14 cellular contexts compared by ENCODE assay signal in the genomic region with DNA sequence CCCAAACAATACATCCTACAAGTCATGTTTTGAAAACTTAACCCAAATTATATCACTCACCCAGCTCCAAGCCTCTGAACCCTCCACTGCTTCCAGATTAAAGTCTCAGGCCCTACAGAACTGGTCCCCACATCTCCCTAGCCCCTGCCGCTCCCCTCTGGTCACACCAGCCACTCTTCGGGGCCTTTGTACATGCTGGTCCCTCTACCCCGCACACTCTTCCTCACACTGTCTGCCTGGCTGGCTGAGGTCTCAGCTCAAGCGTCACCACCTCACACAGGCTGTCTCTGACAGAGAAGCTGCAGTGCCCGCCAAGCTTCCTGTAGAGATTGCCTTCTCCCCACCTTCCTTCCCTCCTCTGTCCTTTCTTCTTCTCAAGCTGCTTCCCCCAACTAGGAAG.
DNase-seq lines count a peak whose midpoint lies in the region; ATAC-seq, FAIRE-seq and TF ChIP-seq lines count a peak whose summit lies in the region.
"Had no signal": no experiment of that assay in that cellular context is flagged by ENCODE, and none has a peak within 500 bp of the region (broad histone marks: within the 10 kb centered on the region; RNA-seq: fewer than 3 reads in every experiment).

No MANE protein-coding gene starts in this region.

- H3K79me2 ChIP-seq in GM12878 (ENCODE audit: control insufficient read depth, insufficient read depth, low read length) (no peaks in the 10 kb centered on the region), mammary epithelial cell (ENCODE audit: insufficient read depth, low read length) (no peaks in the 10 kb centered on the region)

- H3K36me3 ChIP-seq in BLaER1 treated with 17β-estradiol and CSF1 and Interleukin-3, amounts not matched to agents 10 nM and 100 nM = peaks cover 0 to 99% (median 52%) of the 10 kb centered on the region in 11 experiments; a peak in 16 of 22 replicates
- peaks cover 33 to 48% of the 10 kb centered on the region in 2 experiments for H3K36me3 ChIP-seq in GM12878 (ENCODE audit: control insufficient read depth in 2 of 2, insufficient read depth in 2 of 2, low read length in 1 of 2)
- no peaks in the 10 kb centered on the region for H3K36me3 ChIP-seq in mammary epithelial cell (ENCODE audit: insufficient read depth, low read length)
- H3K36me3 ChIP-seq: uterus had no signal

- no peak overlapping the region for H3K4me3 Mint-ChIP-seq in natural killer cell treated with Interleukin-12 subunit alpha and Interleukin-12 subunit beta and Interleukin-15 and Interleukin-18, amount 100 ng/mL, for 72 hours
- H3K4me3 Mint-ChIP-seq: T-cell had no signal

- WGBS in GM12878 (ENCODE audit: insufficient coverage, insufficient replicate concordance, low lambda C conversion rate, missing lambda C conversion rate) = 87% methylated on average over 5 of the region's 5 CpGs
- 84% methylated on average over 5 of the region's 5 CpGs for WGBS in mammary epithelial cell (ENCODE audit: low coverage, missing lambda C conversion rate)

- peak overlapping the region; percentile 82 to 85 for H3K27ac Mint-ChIP-seq in natural killer cell treated with Interleukin-12 subunit alpha and Interleukin-12 subunit beta and Interleukin-15 and Interleukin-18, amount 100 ng/mL, for 72 hours

- POLR2A ChIA-PET in GM12878 (lab: Charles Lee) = no interaction called here

- H2AFZ ChIP-seq in GM12878 (ENCODE audit: control insufficient read depth, low read depth, low read length) (no peak overlapping the region), mammary epithelial cell (ENCODE audit: low read depth, low read length) (no peak overlapping the region)

- peaks cover 0 to 99% (median 0%) of the 10 kb centered on the region in 11 experiments; a peak in 7 of 22 replicates for H4K20me1 ChIP-seq in BLaER1 treated with 17β-estradiol and CSF1 and Interleukin-3, amounts not matched to agents 10 nM and 100 nM
- H4K20me1 ChIP-seq in GM12878 (ENCODE audit: control insufficient read depth, insufficient read depth) = no peaks in the 10 kb centered on the region; the same call in 1 of the 2 replicates
- no peaks in the 10 kb centered on the region for H4K20me1 ChIP-seq in mammary epithelial cell (ENCODE audit: insufficient read depth, low read length)

- no peak for ATAC-seq in GM12878
- ATAC-seq in natural killer cell treated with Interleukin-12 subunit alpha and Interleukin-12 subunit beta and Interleukin-15 and Interleukin-18, amount 100 ng/mL, for 72 hours = no peak

- peak overlapping the region; percentile 1 to 56 (median 32); a peak in 15 of 22 replicates for H3K4me2 ChIP-seq in BLaER1 treated with 17β-estradiol and CSF1 and Interleukin-3, amounts not matched to agents 10 nM and 100 nM
- H3K4me2 ChIP-seq in GM12878 (ENCODE audit: control insufficient read depth, insufficient read depth) = no peak overlapping the region
- no peak overlapping the region for H3K4me2 ChIP-seq in mammary epithelial cell (ENCODE audit: insufficient read depth, low read depth, low read length)

- peaks cover 41 to 45% of the 10 kb centered on the region in 2 donors for H3K4me1 Mint-ChIP-seq in natural killer cell treated with Interleukin-12 subunit alpha and Interleukin-12 subunit beta and Interleukin-15 and Interleukin-18, amount 100 ng/mL, for 72 hours (ENCODE audit: low read depth in 2 of 2)
- H3K4me1 Mint-ChIP-seq: T-cell had no signal

- H3K4me1 ChIP-seq in BLaER1 treated with 17β-estradiol and CSF1 and Interleukin-3, amounts not matched to agents 10 nM and 100 nM = peaks cover 33 to 83% (median 47%) of the 10 kb centered on the region in 10 experiments
- no peaks in the 10 kb centered on the region for H3K4me1 ChIP-seq in GM12878 (ENCODE audit: control insufficient read depth, insufficient read depth, low read length)
- no peaks in the 10 kb centered on the region for H3K4me1 ChIP-seq in mammary epithelial cell (ENCODE audit: insufficient read depth, low read length)
- H3K4me1 ChIP-seq: foreskin keratinocyte, uterus had no signal

- peak overlapping the region in 9 of 11 experiments; percentile 21 to 67 (median 44); a peak in 16 of 22 replicates for H3K27ac ChIP-seq in BLaER1 treated with 17β-estradiol and CSF1 and Interleukin-3, amounts not matched to agents 10 nM and 100 nM
- no peak overlapping the region for H3K27ac ChIP-seq in GM12878 (ENCODE audit: control insufficient read depth, insufficient read depth)
- no peak overlapping the region for H3K27ac ChIP-seq in mammary epithelial cell (ENCODE audit: insufficient read depth, low read depth, low read length)
- H3K27ac ChIP-seq: foreskin keratinocyte, uterus had no signal

- BruUV-seq in GM12878 (replicated peaks; lab: Mats Ljungman, UMichigan) (no TSS peak), mammary epithelial cell (replicated peaks; lab: Mats Ljungman, UMichigan) (no TSS peak)

- H3K9me3 Mint-ChIP-seq in natural killer cell treated with Interleukin-12 subunit alpha and Interleukin-12 subunit beta and Interleukin-15 and Interleukin-18, amount 100 ng/mL, for 72 hours = no peaks in the 10 kb centered on the region
- H3K9me3 Mint-ChIP-seq: T-cell had no signal

- peaks cover 20% of the 10 kb centered on the region for H3K36me3 Mint-ChIP-seq in natural killer cell treated with Interleukin-12 subunit alpha and Interleukin-12 subunit beta and Interleukin-15 and Interleukin-18, amount 100 ng/mL, for 72 hours

- H3K9ac ChIP-seq in BLaER1 treated with 17β-estradiol and CSF1 and Interleukin-3, amounts not matched to agents 10 nM and 100 nM = peak overlapping the region in 7 of 11 experiments; percentile 21 to 57 (median 31); a peak in 10 of 22 replicates
- no peak overlapping the region for H3K9ac ChIP-seq in GM12878 (ENCODE audit: control insufficient read depth, insufficient read depth, low read length)
- H3K9ac ChIP-seq in mammary epithelial cell (ENCODE audit: insufficient read depth, low read length) = no peak overlapping the region

- SMC1A ChIA-PET in GM12878 (lab: Charles Lee; ENCODE audit: uncharacterized antibody, unreplicated experiment) = interaction anchor here (0.8 to 1.1 kb wide), 2 partner anchors 270 to 271 kb away, joined by 3 read pairs; no protein-coding TSS in a partner anchor

- dilution Hi-C loops in mammary epithelial cell (cut with HindIII; ENCODE audit: low sequenced_read_pairs) = no loop called here

- CTCF ChIA-PET in GM12878 (lab: Yijun Ruan, JAX) (interaction anchor here (1.2 to 1.6 kb wide), 4 partner anchors 15 to 271 kb away, joined by 3 to 12 read pairs (median 4); no protein-coding TSS in a partner anchor), mammary epithelial cell (lab: Charles Lee; ENCODE audit: low non-redundant PET) (interaction anchor here (0.7 kb wide), 1 partner anchor 180 kb away, joined by 7 read pairs; no protein-coding TSS in a partner anchor)

- in situ Hi-C loops in GM12878 (cut with MboI) = no loop called here
- in situ Hi-C loops in mammary epithelial cell (cut with MboI; ENCODE audit: low sequenced_read_pairs in 2 of 2) = no loop called here

- TF ChIP-seq CTCF in GM12878 (IDR thresholded peaks at IDR 0.05 in 2 of 3, conservative IDR thresholded peaks at IDR 0.05 in 1 of 3; ENCODE audit: control insufficient read depth in 2 of 3, extremely low read depth in 1 of 3, insufficient read depth in 1 of 3, low read depth in 3 of 3, low read length in 3 of 3) = no peak
- TF ChIP-seq CTCF in mammary epithelial cell (conservative IDR thresholded peaks at IDR 0.05 in 1 of 2, IDR thresholded peaks at IDR 0.05 in 1 of 2; ENCODE audit: extremely low read depth in 1 of 2, insufficient read depth in 1 of 2, low read depth in 1 of 2, low read length in 2 of 2) = no peak

- no peak for TF ChIP-seq RAD21 in GM12878 (IDR thresholded peaks at IDR 0.05; ENCODE audit: insufficient read depth, low read depth, low read length)

- no peaks in the 10 kb centered on the region for H3K27me3 ChIP-seq in BLaER1 treated with 17β-estradiol and CSF1 and Interleukin-3, amounts not matched to agents 10 nM and 100 nM
- H3K27me3 ChIP-seq in GM12878 (replicated peaks in 1 of 2; ENCODE audit: control insufficient read depth in 2 of 2, insufficient read depth in 2 of 2, low read length in 1 of 2) = no peaks in the 10 kb centered on the region
- H3K27me3 ChIP-seq in mammary epithelial cell (ENCODE audit: insufficient read depth, low read length) = no peaks in the 10 kb centered on the region
- H3K27me3 ChIP-seq: foreskin keratinocyte, uterus had no signal

- intact Hi-C loops in GM12878 (cut with micrococcal nuclease; ENCODE audit: unreplicated experiment) (no loop called here), mammary epithelial cell (cut with micrococcal nuclease) (loop anchor here (1.0 to 10.0 kb wide), 2 partner anchors 270 to 579 kb away; partner anchors contain the start of gene DDX27)

- H3K9me3 ChIP-seq in BLaER1 treated with 17β-estradiol and CSF1 and Interleukin-3, amounts not matched to agents 10 nM and 100 nM (replicated peaks in 1 of 11) = no peaks in the 10 kb centered on the region
- H3K9me3 ChIP-seq in GM12878 (replicated peaks; ENCODE audit: control insufficient read depth, insufficient read depth, low read length) (no peaks in the 10 kb centered on the region), mammary epithelial cell (replicated peaks; ENCODE audit: insufficient read depth, low read length) (no peaks in the 10 kb centered on the region)
- H3K9me3 ChIP-seq: uterus had no signal

- H3K27me3 Mint-ChIP-seq in natural killer cell treated with Interleukin-12 subunit alpha and Interleukin-12 subunit beta and Interleukin-15 and Interleukin-18, amount 100 ng/mL, for 72 hours = no peaks in the 10 kb centered on the region
- H3K27me3 Mint-ChIP-seq: T-cell had no signal

- TF ChIP-seq POLR2A in GM15510 (IDR thresholded peaks at IDR 0.05; ENCODE audit: borderline replicate concordance, extremely low read depth, insufficient read length) (peak; percentile 9), GM12878 (IDR thresholded peaks at IDR 0.05; ENCODE audit: low read depth, low read length) (0 out of 2 replicates have a peak, but pooled peaks have one; percentile 38)

- TF ChIP-seq EP300 in GM12878 (IDR thresholded peaks at IDR 0.05; ENCODE audit: borderline replicate concordance in 1 of 2, control insufficient read depth in 1 of 2, low read depth in 2 of 2, low read length in 2 of 2) = no peak

- RAD21 ChIA-PET in GM12878 (lab: Charles Lee; ENCODE audit: unreplicated experiment) = no interaction called here

- DNase-seq in GM12878 (ENCODE audit: low read depth, low spot score) (no peak), NCI-H2107 treated with DMSO at 0.1 percent for 48 hours (lab: John Stamatoyannopoulos, UW; ENCODE audit: unreplicated experiment) (no peak), SKM-1 treated with dmso at 0.1 percent for 144 hours (lab: John Stamatoyannopoulos, UW; ENCODE audit: unreplicated experiment) (no peak), NCI-H2107 (lab: John Stamatoyannopoulos, UW) (no peak), mammary epithelial cell (no peak)
- peak; percentile 41 for DNase-seq in natural killer cell treated with Interleukin-12 subunit alpha and Interleukin-12 subunit beta and Interleukin-15 and Interleukin-18, amount 100 ng/mL, for 72 hours (ENCODE audit: low spot score)
- DNase-seq: foreskin keratinocyte, uterus had no signal

- no peak overlapping the region for H3K4me3 ChIP-seq in BLaER1 treated with 17β-estradiol and CSF1 and Interleukin-3, amounts not matched to agents 10 nM and 100 nM
- no peak overlapping the region for H3K4me3 ChIP-seq in GM12878
- no peak overlapping the region for H3K4me3 ChIP-seq in mammary epithelial cell (replicated peaks in 1 of 3; ENCODE audit: insufficient read depth in 1 of 3, low read depth in 2 of 3, low read length in 3 of 3)
- H3K4me3 ChIP-seq: K562, uterus had no signal

- FAIRE-seq in GM12878 (lab: Jason Lieb, UNC) = no peak
- FAIRE-seq: astrocyte, colon had no signal

Comparison
In these comparisons a context has a peak if more than half of its experiments do, and no peak if none do; other contexts are left out.
1. H3K27ac ChIP-seq: peak in BLaER1 treated with 17β-estradiol and CSF1 and Interleukin-3, amounts not matched to agents 10 nM and 100 nM (9 of 11); none in GM12878 (single experiment) and mammary epithelial cell (single experiment).
2. H3K4me2 ChIP-seq: peak in BLaER1 treated with 17β-estradiol and CSF1 and Interleukin-3, amounts not matched to agents 10 nM and 100 nM (11 of 11); none in GM12878 (single experiment) and mammary epithelial cell (single experiment).
3. H3K9ac ChIP-seq: peak in BLaER1 treated with 17β-estradiol and CSF1 and Interleukin-3, amounts not matched to agents 10 nM and 100 nM (7 of 11); none in GM12878 (single experiment) and mammary epithelial cell (single experiment).